1 cellular context compared by ENCODE assay signal in genomic region chr16:48531011-48531962, GRCh38.
TF ChIP-seq lines count a peak whose summit lies in the region.

No MANE protein-coding gene starts in this region.

TF ChIP-seq in IMR-90, 13 proteins besides CTCF, POLR2A, EP300 and RAD21 (continued from another document):
- no peak for TF ChIP-seq ELK1 (IDR thresholded peaks at IDR 0.05; ENCODE audit: borderline replicate concordance, low read depth, low read length)
- no peak for TF ChIP-seq FOS (IDR thresholded peaks at IDR 0.05; ENCODE audit: low read depth, low read length)
- no peak for TF ChIP-seq NFE2L2 (IDR thresholded peaks at IDR 0.05; ENCODE audit: low read depth, low read length)
- TF ChIP-seq MAFK (IDR thresholded peaks at IDR 0.05; ENCODE audit: low read depth, low read length) = no peak
- no peak for TF ChIP-seq SMC3 (IDR thresholded peaks at IDR 0.05; ENCODE audit: low read depth, low read length)
- TF ChIP-seq RCOR1 (IDR thresholded peaks at IDR 0.05; ENCODE audit: insufficient replicate concordance, low read length) = no peak
- TF ChIP-seq BHLHE40 (IDR thresholded peaks at IDR 0.05; ENCODE audit: low read depth, low read length) = no peak
- TF ChIP-seq MXI1 (IDR thresholded peaks at IDR 0.05; ENCODE audit: borderline replicate concordance, low read depth, low read length) = no peak
- TF ChIP-seq CHD1 (IDR thresholded peaks at IDR 0.05; ENCODE audit: low read depth, low read length) = no peak
- TF ChIP-seq CEBPB (IDR thresholded peaks at IDR 0.05; ENCODE audit: low read depth, low read length) = no peak
- no peak for TF ChIP-seq MAZ (IDR thresholded peaks at IDR 0.05; ENCODE audit: borderline replicate concordance, low read depth, low read length)
TF ChIP-seq in IMR-90: peak in this region for 0.
